In genomic region chr4:53441564-53441963, GRCh38 we compare ENCODE assay signal across 20 cellular contexts.
"Had no signal": no experiment of that assay in that cellular context is flagged by ENCODE, and none has a peak within 500 bp of the region (broad histone marks: within the 10 kb centered on the region; RNA-seq: fewer than 3 reads in every experiment).

No MANE protein-coding gene starts in this region.

- H3K9me3 Mint-ChIP-seq: effector memory CD8-positive, alpha-beta T cell; naive thymus-derived CD8-positive, alpha-beta T cell; neural crest cell had no signal

- H3K9me3 ChIP-seq: neutrophil, pancreas, right lobe of liver, stomach, thyroid gland, vagina had no signal

- H3K4me3 ChIP-seq: lung, pancreas, right lobe of liver, stomach, thyroid gland, vagina had no signal

- H3K27me3 Mint-ChIP-seq: effector memory CD8-positive, alpha-beta T cell; naive thymus-derived CD8-positive, alpha-beta T cell had no signal

- H3K27me3 ChIP-seq: neutrophil, pancreas, right lobe of liver, stomach, thyroid gland, vagina had no signal

- H3K4me1 ChIP-seq: pancreas, right lobe of liver, stomach, thyroid gland, vagina had no signal

- FAIRE-seq: keratinocyte, pancreas, small intestine had no signal

- DNase-seq: cortex of kidney; effector memory CD8-positive, alpha-beta T cell; hypothalamus; mesenchymal stem cell; naive thymus-derived CD8-positive, alpha-beta T cell; pancreas; right lobe of liver; small intestine; stimulated activated CD4-positive, alpha-beta T cell treated with anti-CD3 and anti-CD28 coated beads, Interleukin-15, amount 100 ng/mL, for 24 hours; stimulated activated CD4-positive, alpha-beta T cell treated with anti-CD3 and anti-CD28 coated beads, Interleukin-2, amount 100 ng/mL, for 48 hours; stimulated activated naive CD4-positive, alpha-beta T cell treated with Interleukin-2 at 50 U/mL for 16 hours; stomach; thyroid gland; trophoblast cell had no signal

- H3K4me1 Mint-ChIP-seq: neural crest cell had no signal

- H3K27ac ChIP-seq: neutrophil, pancreas, right lobe of liver, stomach, thyroid gland, vagina had no signal

- H3K4me3 Mint-ChIP-seq: effector memory CD8-positive, alpha-beta T cell; naive thymus-derived CD8-positive, alpha-beta T cell; neural crest cell had no signal

- ATAC-seq: effector memory CD8-positive, alpha-beta T cell; left lobe of liver; naive thymus-derived CD8-positive, alpha-beta T cell; pancreas; right lobe of liver had no signal
